In the genomic region with DNA sequence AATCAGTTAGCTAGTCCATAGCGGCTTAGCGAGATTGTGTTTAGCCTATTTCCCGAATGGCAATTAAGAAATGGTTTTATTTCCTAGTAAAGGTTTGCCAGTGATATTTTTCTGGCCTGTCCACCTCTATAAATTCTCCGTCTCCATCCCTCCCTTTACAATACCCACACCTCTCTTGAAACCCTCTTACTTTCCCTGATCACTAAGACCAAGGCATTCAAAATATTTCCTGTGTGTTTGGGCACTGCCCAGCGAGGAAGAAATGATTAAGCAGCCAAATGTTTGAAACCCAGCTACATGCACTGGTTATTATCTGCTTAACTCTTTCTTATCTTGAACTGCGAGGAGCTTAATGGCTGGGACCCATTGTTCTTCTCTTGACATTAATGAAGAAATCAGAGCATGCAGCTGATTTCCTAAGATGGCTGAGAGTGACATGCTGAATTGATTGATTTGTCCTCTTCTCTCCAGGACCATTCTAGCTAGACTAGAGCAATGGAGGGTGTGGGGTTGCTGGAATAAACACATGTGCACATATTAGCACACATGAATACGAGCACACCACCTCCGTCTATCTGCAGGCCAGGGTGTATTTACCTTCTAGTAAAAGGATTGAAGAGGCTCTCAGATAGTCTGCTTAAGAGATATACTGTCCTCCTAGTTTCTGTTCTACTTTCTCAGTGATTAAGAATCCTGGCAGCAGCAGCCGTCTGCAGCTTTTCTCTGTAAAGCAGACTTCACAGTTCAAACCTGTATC, we compare ENCODE assay signal across 1 cellular context.
TF ChIP-seq lines count a peak whose summit lies in the region.

No MANE protein-coding gene starts in this region.

TF ChIP-seq in GM23338, 12 proteins besides CTCF, POLR2A, EP300 and RAD21 (continued from another document):
- TF ChIP-seq, protein P1, sequence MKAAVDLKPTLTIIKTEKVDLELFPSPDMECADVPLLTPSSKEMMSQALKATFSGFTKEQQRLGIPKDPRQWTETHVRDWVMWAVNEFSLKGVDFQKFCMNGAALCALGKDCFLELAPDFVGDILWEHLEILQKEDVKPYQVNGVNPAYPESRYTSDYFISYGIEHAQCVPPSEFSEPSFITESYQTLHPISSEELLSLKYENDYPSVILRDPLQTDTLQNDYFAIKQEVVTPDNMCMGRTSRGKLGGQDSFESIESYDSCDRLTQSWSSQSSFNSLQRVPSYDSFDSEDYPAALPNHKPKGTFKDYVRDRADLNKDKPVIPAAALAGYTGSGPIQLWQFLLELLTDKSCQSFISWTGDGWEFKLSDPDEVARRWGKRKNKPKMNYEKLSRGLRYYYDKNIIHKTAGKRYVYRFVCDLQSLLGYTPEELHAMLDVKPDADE (IDR thresholded peaks at IDR 0.05): no peak
- no peak for TF ChIP-seq JUNB (IDR thresholded peaks at IDR 0.05; ENCODE audit: unreplicated experiment)
- TF ChIP-seq, protein P2, sequence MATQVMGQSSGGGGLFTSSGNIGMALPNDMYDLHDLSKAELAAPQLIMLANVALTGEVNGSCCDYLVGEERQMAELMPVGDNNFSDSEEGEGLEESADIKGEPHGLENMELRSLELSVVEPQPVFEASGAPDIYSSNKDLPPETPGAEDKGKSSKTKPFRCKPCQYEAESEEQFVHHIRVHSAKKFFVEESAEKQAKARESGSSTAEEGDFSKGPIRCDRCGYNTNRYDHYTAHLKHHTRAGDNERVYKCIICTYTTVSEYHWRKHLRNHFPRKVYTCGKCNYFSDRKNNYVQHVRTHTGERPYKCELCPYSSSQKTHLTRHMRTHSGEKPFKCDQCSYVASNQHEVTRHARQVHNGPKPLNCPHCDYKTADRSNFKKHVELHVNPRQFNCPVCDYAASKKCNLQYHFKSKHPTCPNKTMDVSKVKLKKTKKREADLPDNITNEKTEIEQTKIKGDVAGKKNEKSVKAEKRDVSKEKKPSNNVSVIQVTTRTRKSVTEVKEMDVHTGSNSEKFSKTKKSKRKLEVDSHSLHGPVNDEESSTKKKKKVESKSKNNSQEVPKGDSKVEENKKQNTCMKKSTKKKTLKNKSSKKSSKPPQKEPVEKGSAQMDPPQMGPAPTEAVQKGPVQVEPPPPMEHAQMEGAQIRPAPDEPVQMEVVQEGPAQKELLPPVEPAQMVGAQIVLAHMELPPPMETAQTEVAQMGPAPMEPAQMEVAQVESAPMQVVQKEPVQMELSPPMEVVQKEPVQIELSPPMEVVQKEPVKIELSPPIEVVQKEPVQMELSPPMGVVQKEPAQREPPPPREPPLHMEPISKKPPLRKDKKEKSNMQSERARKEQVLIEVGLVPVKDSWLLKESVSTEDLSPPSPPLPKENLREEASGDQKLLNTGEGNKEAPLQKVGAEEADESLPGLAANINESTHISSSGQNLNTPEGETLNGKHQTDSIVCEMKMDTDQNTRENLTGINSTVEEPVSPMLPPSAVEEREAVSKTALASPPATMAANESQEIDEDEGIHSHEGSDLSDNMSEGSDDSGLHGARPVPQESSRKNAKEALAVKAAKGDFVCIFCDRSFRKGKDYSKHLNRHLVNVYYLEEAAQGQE (IDR thresholded peaks at IDR 0.05; ENCODE audit: unreplicated experiment): no peak
- TF ChIP-seq STAT1 (IDR thresholded peaks at IDR 0.05; ENCODE audit: unreplicated experiment): no peak
- TF ChIP-seq NANOG (IDR thresholded peaks at IDR 0.05; ENCODE audit: borderline replicate concordance): no peak
- no peak for TF ChIP-seq CREB1 (CRISPR knock-in tag; IDR thresholded peaks at IDR 0.05; ENCODE audit: low read depth)
- no peak for TF ChIP-seq ZNF462 (CRISPR knock-in tag; IDR thresholded peaks at IDR 0.05)
- TF ChIP-seq EZH2phosphoT487 (IDR thresholded peaks at IDR 0.05; ENCODE audit: unreplicated experiment): no peak
- TF ChIP-seq ZNF331 (CRISPR knock-in tag; IDR thresholded peaks at IDR 0.05; ENCODE audit: low read depth): no peak
- no peak for TF ChIP-seq EZH2 (IDR thresholded peaks at IDR 0.05; ENCODE audit: low read depth, unreplicated experiment)
- TF ChIP-seq POLR2AphosphoS5 (IDR thresholded peaks at IDR 0.05; ENCODE audit: low read depth): no peak
